In the genomic region with DNA sequence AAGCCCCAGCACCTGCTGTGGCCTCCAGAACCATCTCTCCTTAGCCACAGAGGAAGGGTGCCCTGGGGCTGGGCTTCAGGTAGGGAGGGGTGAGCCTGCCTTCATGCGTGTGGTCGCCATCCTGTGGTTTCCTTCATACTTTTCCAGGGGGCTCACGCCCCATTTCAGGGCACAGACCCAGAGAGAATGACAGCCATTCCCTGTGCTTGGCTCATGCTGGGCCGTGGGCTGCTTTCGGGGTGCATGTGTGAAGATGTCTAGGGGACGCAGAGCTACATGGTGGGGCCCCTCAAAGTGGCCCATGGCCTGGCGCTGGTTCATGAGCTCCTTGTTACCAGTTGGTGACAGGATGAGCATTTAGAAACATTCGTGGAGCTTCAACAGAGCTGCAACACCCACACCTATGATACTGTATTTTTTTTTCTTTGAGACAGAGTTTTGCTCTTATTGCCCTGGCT, we compare ENCODE assay signal across 26 cellular contexts.
"Had no signal": no experiment of that assay in that cellular context is flagged by ENCODE, and none has a peak within 500 bp of the region (broad histone marks: within the 10 kb centered on the region; RNA-seq: fewer than 3 reads in every experiment).

No MANE protein-coding gene starts in this region.

- DNase-seq: glutamatergic neuron; heart left ventricle; hypothalamus; immature natural killer cell; kidney; left colon; left lung; midbrain; mucosa of descending colon; naive thymus-derived CD8-positive, alpha-beta T cell; occipital lobe; psoas muscle; right lobe of liver; stimulated activated CD4-positive, alpha-beta T cell treated with anti-CD3 and anti-CD28 coated beads, Interleukin-1b, Interleukin-23, amount 100 ng/mL, for 48 hours; stimulated activated CD4-positive, alpha-beta T cell treated with anti-CD3 and anti-CD28 coated beads, Interleukin-2, amount 100 ng/mL, for 48 hours; stimulated activated CD4-positive, alpha-beta T cell treated with anti-CD3 and anti-CD28 coated beads, Interleukin-4, amount 100 ng/mL, for 4 hours; stimulated activated CD8-positive, alpha-beta memory T cell treated with anti-CD3 and anti-CD28 coated beads, Interleukin-4, amount 100 ng/mL, for 48 hours; stimulated activated naive CD4-positive, alpha-beta T cell treated with Interleukin-2 at 50 U/mL for 16 hours; stimulated activated naive CD8-positive, alpha-beta T cell treated with anti-CD3 and anti-CD28 coated beads, Interleukin-15, amount 100 ng/mL, for 72 hours; substantia nigra had no signal

- H3K9ac ChIP-seq: parathyroid adenoma had no signal

- H3K27ac ChIP-seq: heart left ventricle, left lung, neutrophil, parathyroid adenoma, psoas muscle, right lobe of liver, tibial nerve had no signal

- FAIRE-seq: islet of Langerhans, kidney had no signal

- ATAC-seq: heart left ventricle; left colon; left lung; mucosa of descending colon; naive thymus-derived CD8-positive, alpha-beta T cell; psoas muscle; right lobe of liver; stimulated activated memory B cell treated with anti-CD40 and anti-IgM and Interleukin-4, amounts not matched to agents 10 μg/mL and 1 μg/mL and 100 μg/mL, for 72 hours; stimulated activated naive CD8-positive, alpha-beta T cell treated with anti-CD3 and anti-CD28 coated beads, Interleukin-15, amount 100 ng/mL, for 72 hours had no signal

- H3K4me3 ChIP-seq: heart left ventricle, left lung, mucosa of descending colon, psoas muscle, right lobe of liver, smooth muscle cell, tibial nerve had no signal

- H3K9me3 ChIP-seq: heart left ventricle, left lung, mucosa of descending colon, neutrophil, psoas muscle, right lobe of liver, tibial nerve had no signal

- H3K27me3 ChIP-seq: heart left ventricle, left lung, neutrophil, right lobe of liver, tibial nerve had no signal

- H3K4me2 ChIP-seq: smooth muscle cell had no signal

- H3K4me1 ChIP-seq: left lung, right lobe of liver, tibial nerve had no signal

- H3K36me3 ChIP-seq: heart left ventricle, left lung, neutrophil, right lobe of liver, tibial nerve had no signal
